Comparison of ENCODE assay signal across 28 cellular contexts in genomic region chr13:113283904-113284303, GRCh38.
"Had no signal": no experiment of that assay in that cellular context is flagged by ENCODE, and none has a peak within 500 bp of the region (broad histone marks: within the 10 kb centered on the region; RNA-seq: fewer than 3 reads in every experiment).

No MANE protein-coding gene starts in this region.

- H3K9me3 ChIP-seq: colonic mucosa, esophagus squamous epithelium, gastrocnemius medialis, left lung, mucosa of descending colon, neutrophil, suprapubic skin had no signal

- FAIRE-seq: keratinocyte had no signal

- H3K4me1 ChIP-seq: colonic mucosa, esophagus squamous epithelium, gastrocnemius medialis, left lung, parathyroid adenoma, suprapubic skin had no signal

- H3K27ac ChIP-seq: colonic mucosa, esophagus squamous epithelium, gastrocnemius medialis, left lung, neutrophil, parathyroid adenoma, suprapubic skin had no signal

- H3K36me3 ChIP-seq: colonic mucosa, esophagus squamous epithelium, gastrocnemius medialis, left lung, neutrophil, suprapubic skin had no signal

- H3K4me3 ChIP-seq: colonic mucosa, esophagus squamous epithelium, gastrocnemius medialis, left lung, mucosa of descending colon, smooth muscle cell, suprapubic skin had no signal

- H2AFZ ChIP-seq: parathyroid adenoma had no signal

- H3K4me3 Mint-ChIP-seq: dendritic cell treated with granulocyte-macrophage colony-stimulating factor and Interleukin-4, amounts not matched to agents 40 ng/mL and 50 ng/mL, for 4 days; endodermal cell; mesothelial cell of epicardium; natural killer cell treated with Interleukin-12 subunit alpha and Interleukin-12 subunit beta and Interleukin-15 and Interleukin-18, amount 100 ng/mL, for 72 hours; neural crest cell; stimulated activated naive CD8-positive, alpha-beta T cell treated with anti-CD3 and anti-CD28 coated beads, Interleukin-15, amount 100 ng/mL, for 72 hours had no signal

- H3K9me3 Mint-ChIP-seq: natural killer cell treated with Interleukin-12 subunit alpha and Interleukin-12 subunit beta and Interleukin-15 and Interleukin-18, amount 100 ng/mL, for 72 hours; stimulated activated naive CD8-positive, alpha-beta T cell treated with anti-CD3 and anti-CD28 coated beads, Interleukin-15, amount 100 ng/mL, for 72 hours had no signal

- H3K27me3 ChIP-seq: colonic mucosa, gastrocnemius medialis, suprapubic skin had no signal

- ATAC-seq: gastrocnemius medialis; left lung; mucosa of descending colon; natural killer cell treated with Interleukin-12 subunit alpha and Interleukin-12 subunit beta and Interleukin-15 and Interleukin-18, amount 100 ng/mL, for 72 hours; sciatic nerve; stimulated activated naive CD8-positive, alpha-beta T cell treated with anti-CD3 and anti-CD28 coated beads, Interleukin-15, amount 100 ng/mL, for 72 hours had no signal

- DNase-seq: colonic mucosa; effector CD8-positive, alpha-beta T cell; endodermal cell; esophagus squamous epithelium; gastrocnemius medialis; head of caudate nucleus; left lung; mesenchymal stem cell; mucosa of descending colon; naive B cell; stimulated activated CD4-positive, alpha-beta T cell treated with anti-CD3 and anti-CD28 coated beads, Interleukin-12 subunit alpha, Interleukin-12 subunit beta, amount 100 ng/mL, for 4 hours; stimulated activated CD4-positive, alpha-beta T cell treated with anti-CD3 and anti-CD28 coated beads, Interleukin-1b, Interleukin-23, amount 100 ng/mL, for 48 hours; stimulated activated CD4-positive, alpha-beta T cell treated with anti-CD3 and anti-CD28 coated beads, Interleukin-4, amount 100 ng/mL, for 1 hour; stimulated activated CD8-positive, alpha-beta memory T cell treated with anti-CD3 and anti-CD28 coated beads, Interleukin-4, amount 100 ng/mL, for 48 hours; stimulated activated naive CD4-positive, alpha-beta T cell; stimulated activated naive CD8-positive, alpha-beta T cell treated with anti-CD3 and anti-CD28 coated beads, Interleukin-15, amount 100 ng/mL, for 72 hours; trophoblast cell had no signal

- H3K4me1 Mint-ChIP-seq: endodermal cell; mesothelial cell of epicardium; naive B cell; neural crest cell; stimulated activated naive CD8-positive, alpha-beta T cell treated with anti-CD3 and anti-CD28 coated beads, Interleukin-15, amount 100 ng/mL, for 72 hours had no signal

- H3K4me2 ChIP-seq: smooth muscle cell had no signal

- H3K36me3 Mint-ChIP-seq: mesothelial cell of epicardium; natural killer cell treated with Interleukin-12 subunit alpha and Interleukin-12 subunit beta and Interleukin-15 and Interleukin-18, amount 100 ng/mL, for 72 hours had no signal

- H3K27ac Mint-ChIP-seq: endodermal cell; mesothelial cell of epicardium; naive B cell; natural killer cell treated with Interleukin-12 subunit alpha and Interleukin-12 subunit beta and Interleukin-15 and Interleukin-18, amount 100 ng/mL, for 72 hours; progenitor cell of endocrine pancreas; stimulated activated naive CD8-positive, alpha-beta T cell treated with anti-CD3 and anti-CD28 coated beads, Interleukin-15, amount 100 ng/mL, for 72 hours had no signal

- H3K9ac ChIP-seq: parathyroid adenoma had no signal

- H3K79me2 ChIP-seq: parathyroid adenoma had no signal
